16 cellular contexts compared by ENCODE assay signal in genomic region chr1:64098436-64098835, GRCh38.
"Had no signal": no experiment of that assay in that cellular context is flagged by ENCODE, and none has a peak within 500 bp of the region (broad histone marks: within the 10 kb centered on the region; RNA-seq: fewer than 3 reads in every experiment).

No MANE protein-coding gene starts in this region.

- H3K27ac Mint-ChIP-seq: activated naive CD8-positive, alpha-beta T cell treated with anti-CD3 and anti-CD28 coated beads, Interleukin-2, amount 50 U/mL, for 24 hours; activated T-helper 1 cell treated with anti-CD3 and anti-CD28 coated beads, Interleukin-12 subunit alpha, Interleukin-12 subunit beta, Interleukin-2, Interleukin-4 antibody, amounts not matched to agents 30 ng/mL and 10 ng/mL and 1 ng/mL, durations not matched to agents 14 hours and 24 hours and 36 hours; effector memory CD8-positive, alpha-beta T cell; memory B cell; stimulated activated effector memory CD8-positive, alpha-beta T cell treated with anti-CD3 and anti-CD28 coated beads, Interleukin-12 subunit alpha, Interleukin-12 subunit beta, amount 100 ng/mL, for 72 hours had no signal

- ATAC-seq: activated naive CD8-positive, alpha-beta T cell treated with anti-CD3 and anti-CD28 coated beads, Interleukin-2, amount 50 U/mL, for 24 hours; effector memory CD8-positive, alpha-beta T cell; left lung; stimulated activated effector memory CD8-positive, alpha-beta T cell treated with anti-CD3 and anti-CD28 coated beads, Interleukin-12 subunit alpha, Interleukin-12 subunit beta, amount 100 ng/mL, for 72 hours had no signal

- H3K4me1 Mint-ChIP-seq: activated naive CD8-positive, alpha-beta T cell treated with anti-CD3 and anti-CD28 coated beads, Interleukin-2, amount 50 U/mL, for 24 hours; memory B cell; stimulated activated effector memory CD8-positive, alpha-beta T cell treated with anti-CD3 and anti-CD28 coated beads, Interleukin-12 subunit alpha, Interleukin-12 subunit beta, amount 100 ng/mL, for 72 hours had no signal

- H3K9me3 ChIP-seq: left lung, ovary, uterus had no signal

- DNase-seq: activated CD4-positive, alpha-beta T cell treated with anti-CD3 and anti-CD28 coated beads, Interleukin-2, amount 50 U/mL, for 1 hour; activated CD8-positive, alpha-beta memory T cell treated with anti-CD3 and anti-CD28 coated beads for 24 hours; activated naive CD4-positive, alpha-beta T cell treated with Interleukin-2 at 50 U/mL for 16 hours; activated naive CD8-positive, alpha-beta T cell treated with anti-CD3 and anti-CD28 coated beads, Interleukin-2, amount 50 U/mL, for 24 hours; aorta; effector memory CD8-positive, alpha-beta T cell; islet precursor cell; ovary; T-helper 9 cell; uterus had no signal

- H3K4me3 ChIP-seq: hepatocyte, left lung, ovary, uterus had no signal

- H3K4me3 Mint-ChIP-seq: activated naive CD8-positive, alpha-beta T cell treated with anti-CD3 and anti-CD28 coated beads, Interleukin-2, amount 50 U/mL, for 24 hours; activated T-helper 1 cell treated with anti-CD3 and anti-CD28 coated beads, Interleukin-12 subunit alpha, Interleukin-12 subunit beta, Interleukin-2, Interleukin-4 antibody, amounts not matched to agents 30 ng/mL and 10 ng/mL and 1 ng/mL, durations not matched to agents 14 hours and 24 hours and 36 hours; effector memory CD8-positive, alpha-beta T cell; memory B cell; neural crest cell; stimulated activated effector memory CD8-positive, alpha-beta T cell treated with anti-CD3 and anti-CD28 coated beads, Interleukin-12 subunit alpha, Interleukin-12 subunit beta, amount 100 ng/mL, for 72 hours had no signal

- H3K4me1 ChIP-seq: left lung, uterus had no signal

- H3K27ac ChIP-seq: hepatocyte, left lung, ovary, uterus had no signal

- H3K36me3 ChIP-seq: left lung, ovary, uterus had no signal

- H3K27me3 Mint-ChIP-seq: activated naive CD8-positive, alpha-beta T cell treated with anti-CD3 and anti-CD28 coated beads, Interleukin-2, amount 50 U/mL, for 24 hours had no signal

- H3K36me3 Mint-ChIP-seq: memory B cell; stimulated activated effector memory CD8-positive, alpha-beta T cell treated with anti-CD3 and anti-CD28 coated beads, Interleukin-12 subunit alpha, Interleukin-12 subunit beta, amount 100 ng/mL, for 72 hours had no signal

- H3K9me3 Mint-ChIP-seq: activated naive CD8-positive, alpha-beta T cell treated with anti-CD3 and anti-CD28 coated beads, Interleukin-2, amount 50 U/mL, for 24 hours; activated T-helper 1 cell treated with anti-CD3 and anti-CD28 coated beads, Interleukin-12 subunit alpha, Interleukin-12 subunit beta, Interleukin-2, Interleukin-4 antibody, amounts not matched to agents 30 ng/mL and 10 ng/mL and 1 ng/mL, durations not matched to agents 14 hours and 24 hours and 36 hours; effector memory CD8-positive, alpha-beta T cell; memory B cell; neural crest cell; stimulated activated effector memory CD8-positive, alpha-beta T cell treated with anti-CD3 and anti-CD28 coated beads, Interleukin-12 subunit alpha, Interleukin-12 subunit beta, amount 100 ng/mL, for 72 hours had no signal

- H3K27me3 ChIP-seq: hepatocyte, left lung, ovary, uterus had no signal
